In genomic region chr3:162183440-162183839, GRCh38 we compare ENCODE assay signal across 6 cellular contexts.
"Had no signal": no experiment of that assay in that cellular context is flagged by ENCODE, and none has a peak within 500 bp of the region (broad histone marks: within the 10 kb centered on the region; RNA-seq: fewer than 3 reads in every experiment).

No MANE protein-coding gene starts in this region.

- DNase-seq: KBM-7, KG1 had no signal

- H3K9ac ChIP-seq: KMS-11 had no signal

- FAIRE-seq: HTR-8/SVneo had no signal

- H3K4me3 ChIP-seq: K562 had no signal

- H3K4me2 ChIP-seq: KMS-11 had no signal

- H3K27ac ChIP-seq: HL-60, KMS-11 had no signal

- ATAC-seq: K562 had no signal
